1 cellular context compared by ENCODE assay signal in the genomic region with DNA sequence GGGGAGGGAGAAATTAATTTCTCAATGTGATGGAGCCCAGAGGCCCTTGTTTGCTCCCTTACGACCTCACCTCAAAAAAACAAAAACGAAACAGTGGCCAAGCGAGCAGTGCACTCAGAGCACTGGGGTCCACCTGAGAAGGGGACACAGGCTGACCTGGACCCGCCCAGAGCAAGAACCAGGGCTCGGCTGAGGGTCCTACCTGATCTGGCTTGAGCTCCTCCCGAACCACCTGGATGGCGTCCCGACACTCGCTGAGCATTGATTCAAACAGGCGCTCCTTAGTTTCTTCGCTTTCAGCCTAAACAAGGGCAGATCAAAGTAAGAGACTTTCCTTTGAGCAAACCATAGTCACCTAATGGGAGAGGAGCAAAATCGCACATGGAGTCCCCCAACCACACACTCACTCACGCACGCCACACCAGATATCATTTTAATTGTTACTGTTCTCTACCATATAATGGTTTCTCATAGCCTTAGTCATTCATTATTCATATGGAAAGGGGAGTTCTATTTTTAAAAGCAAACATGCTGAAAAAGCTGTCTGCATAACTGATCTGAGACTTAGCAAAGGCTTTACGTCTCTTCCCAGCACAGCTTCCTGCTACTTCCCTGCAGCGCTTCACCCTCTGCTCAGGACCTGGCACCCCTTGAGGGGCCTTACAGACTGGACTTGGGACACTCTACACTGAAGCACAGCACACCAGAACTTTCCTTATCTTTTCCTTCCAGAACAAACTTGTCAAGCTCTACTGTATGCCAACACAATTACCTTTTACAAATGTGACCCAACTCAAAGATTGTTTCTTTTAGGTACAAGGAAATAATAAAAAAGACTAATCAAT.
TF ChIP-seq lines count a peak whose summit lies in the region.

No MANE protein-coding gene starts in this region.

TF ChIP-seq in K562, 482 proteins besides CTCF, POLR2A, EP300 and RAD21:
- TF ChIP-seq ESRRA (IDR thresholded peaks at IDR 0.05; ENCODE audit: borderline replicate concordance, low read depth), result no peak
- TF ChIP-seq ZNF3 (CRISPR knock-in tag; IDR thresholded peaks at IDR 0.05), result no peak
- TF ChIP-seq ZNF780A (CRISPR knock-in tag; IDR thresholded peaks at IDR 0.05), result no peak
